Comparison of ENCODE assay signal across 14 cellular contexts in genomic region chr9:37301369-37302172, GRCh38.
A peak's percentile ranks its signal among the peaks of the same experiment; 100 is the strongest.
DNase-seq lines count a peak whose midpoint lies in the region; ATAC-seq and TF ChIP-seq lines count a peak whose summit lies in the region.
"Had no signal": no experiment of that assay in that cellular context is flagged by ENCODE, and none has a peak within 500 bp of the region (broad histone marks: within the 10 kb centered on the region; RNA-seq: fewer than 3 reads in every experiment).

No MANE protein-coding gene starts in this region.

- peaks cover 22% of the 10 kb centered on the region for H3K36me3 Mint-ChIP-seq in activated CD8-positive, alpha-beta memory T cell treated with anti-CD3 and anti-CD28 coated beads, Interleukin-2, amount 10 ng/mL, durations not matched to agents 7 days and 5 days
- peaks cover 7 to 17% of the 10 kb centered on the region in 2 donors for H3K36me3 Mint-ChIP-seq in activated naive CD4-positive, alpha-beta T cell treated with anti-CD3 and anti-CD28 coated beads, Interleukin-2, amount 50 U/mL, for 72 hours
- peaks cover 14% of the 10 kb centered on the region for H3K36me3 Mint-ChIP-seq in osteocyte (ENCODE audit: unreplicated experiment)
- H3K36me3 Mint-ChIP-seq in type B pancreatic cell: peaks cover 8% of the 10 kb centered on the region

- peak overlapping the region; percentile 38 for H3K4me3 Mint-ChIP-seq in activated CD8-positive, alpha-beta memory T cell treated with anti-CD3 and anti-CD28 coated beads, Interleukin-2, amount 10 ng/mL, durations not matched to agents 7 days and 5 days
- H3K4me3 Mint-ChIP-seq in osteocyte (ENCODE audit: unreplicated experiment) (no peak overlapping the region), type B pancreatic cell (no peak overlapping the region)
- H3K4me3 Mint-ChIP-seq: neural crest cell had no signal

- peak overlapping the region; percentile 86 for H3K27ac Mint-ChIP-seq in activated CD8-positive, alpha-beta memory T cell treated with anti-CD3 and anti-CD28 coated beads, Interleukin-2, amount 10 ng/mL, durations not matched to agents 7 days and 5 days
- H3K27ac Mint-ChIP-seq in activated naive CD4-positive, alpha-beta T cell treated with anti-CD3 and anti-CD28 coated beads, Interleukin-2, amount 50 U/mL, for 72 hours: peak overlapping the region; percentile 88 to 93
- peak overlapping the region; percentile 24 for H3K27ac Mint-ChIP-seq in osteocyte (ENCODE audit: unreplicated experiment)
- H3K27ac Mint-ChIP-seq in type B pancreatic cell: no peak overlapping the region

- peak; percentile 51 for DNase-seq in activated CD8-positive, alpha-beta memory T cell treated with anti-CD3 and anti-CD28 coated beads, Interleukin-2, amount 10 ng/mL, durations not matched to agents 7 days and 5 days
- no peak for DNase-seq in activated CD8-positive, alpha-beta memory T cell treated with anti-CD3 and anti-CD28 coated beads, Interleukin-2, amount 50 U/mL, for 4 hours
- DNase-seq in Jurkat, Clone E6-1 (ENCODE audit: low read depth, low spot score): peak; percentile 42
- no peak for DNase-seq in activated naive CD4-positive, alpha-beta T cell treated with anti-CD3 and anti-CD28 coated beads, Interleukin-2, amount 50 U/mL, for 72 hours (ENCODE audit: low spot score in 2 of 2)
- DNase-seq in osteocyte (ENCODE audit: extremely low spot score, unreplicated experiment): no peak
- no peak for DNase-seq in hypothalamus (lab: John Stamatoyannopoulos, UW)
- no peak for DNase-seq in ureter (ENCODE audit: low spot score)
- DNase-seq in type B pancreatic cell (ENCODE audit: extremely low spot score, unreplicated experiment): no peak
- DNase-seq: activated CD4-positive, CD25-positive, alpha-beta regulatory T cell treated with anti-CD3 and anti-CD28 coated beads, Interleukin-2, amount 50 U/mL, for 72 hours; GDM1; NCI-H1048; NCI-H510A had no signal

- no peaks in the 10 kb centered on the region for H3K9me3 Mint-ChIP-seq in activated CD8-positive, alpha-beta memory T cell treated with anti-CD3 and anti-CD28 coated beads, Interleukin-2, amount 10 ng/mL, durations not matched to agents 7 days and 5 days (ENCODE audit: low read depth)
- no peaks in the 10 kb centered on the region for H3K9me3 Mint-ChIP-seq in activated naive CD4-positive, alpha-beta T cell treated with anti-CD3 and anti-CD28 coated beads, Interleukin-2, amount 50 U/mL, for 72 hours
- H3K9me3 Mint-ChIP-seq in osteocyte (ENCODE audit: unreplicated experiment): no peaks in the 10 kb centered on the region
- no peaks in the 10 kb centered on the region for H3K9me3 Mint-ChIP-seq in type B pancreatic cell
- H3K9me3 Mint-ChIP-seq: neural crest cell had no signal

- no peaks in the 10 kb centered on the region for H3K27me3 Mint-ChIP-seq in activated CD8-positive, alpha-beta memory T cell treated with anti-CD3 and anti-CD28 coated beads, Interleukin-2, amount 10 ng/mL, durations not matched to agents 7 days and 5 days
- no peaks in the 10 kb centered on the region for H3K27me3 Mint-ChIP-seq in osteocyte (ENCODE audit: unreplicated experiment)
- no peaks in the 10 kb centered on the region for H3K27me3 Mint-ChIP-seq in type B pancreatic cell

- CTCF ChIA-PET in activated CD8-positive, alpha-beta memory T cell treated with anti-CD3 and anti-CD28 coated beads, Interleukin-2, amount 10 ng/mL, durations not matched to agents 7 days and 5 days (lab: Charles Lee): interaction anchor here (0.7 to 2.5 kb wide), 7 partner anchors 8 to 225 kb away, joined by 3 to 6 read pairs (median 3); partner anchors contain the start of gene ZCCHC7

- H3K4me3 ChIP-seq in Jurkat, Clone E6-1 (ENCODE audit: low read length): peak overlapping the region; percentile 27

- peak; percentile 34 for ATAC-seq in activated CD8-positive, alpha-beta memory T cell treated with anti-CD3 and anti-CD28 coated beads, Interleukin-2, amount 10 ng/mL, durations not matched to agents 7 days and 5 days
- ATAC-seq in activated naive CD4-positive, alpha-beta T cell treated with anti-CD3 and anti-CD28 coated beads, Interleukin-2, amount 50 U/mL, for 72 hours: peak; percentile 65 to 72
- ATAC-seq: left lobe of liver had no signal

- peaks cover 50% of the 10 kb centered on the region for H3K4me1 Mint-ChIP-seq in activated CD8-positive, alpha-beta memory T cell treated with anti-CD3 and anti-CD28 coated beads, Interleukin-2, amount 10 ng/mL, durations not matched to agents 7 days and 5 days
- H3K4me1 Mint-ChIP-seq in osteocyte (ENCODE audit: unreplicated experiment): peaks cover 21% of the 10 kb centered on the region
- no peaks in the 10 kb centered on the region for H3K4me1 Mint-ChIP-seq in type B pancreatic cell (ENCODE audit: unreplicated experiment)

- no peak for TF ChIP-seq CTCF in osteocyte (IDR thresholded peaks at IDR 0.05)
- no peak for TF ChIP-seq CTCF in type B pancreatic cell (conservative IDR thresholded peaks at IDR 0.05)

Comparison
In these comparisons a context has a peak if more than half of its experiments do, and no peak if none do; other contexts are left out.
1. DNase-seq: peak in activated CD8-positive, alpha-beta memory T cell treated with anti-CD3 and anti-CD28 coated beads, Interleukin-2, amount 10 ng/mL, durations not matched to agents 7 days and 5 days (single experiment) and Jurkat, Clone E6-1 (single experiment); none in activated CD8-positive, alpha-beta memory T cell treated with anti-CD3 and anti-CD28 coated beads, Interleukin-2, amount 50 U/mL, for 4 hours (single experiment), activated naive CD4-positive, alpha-beta T cell treated with anti-CD3 and anti-CD28 coated beads, Interleukin-2, amount 50 U/mL, for 72 hours (0 of 2), osteocyte (single experiment), hypothalamus (0 of 51), ureter (single experiment) and type B pancreatic cell (single experiment).